In the genomic region with DNA sequence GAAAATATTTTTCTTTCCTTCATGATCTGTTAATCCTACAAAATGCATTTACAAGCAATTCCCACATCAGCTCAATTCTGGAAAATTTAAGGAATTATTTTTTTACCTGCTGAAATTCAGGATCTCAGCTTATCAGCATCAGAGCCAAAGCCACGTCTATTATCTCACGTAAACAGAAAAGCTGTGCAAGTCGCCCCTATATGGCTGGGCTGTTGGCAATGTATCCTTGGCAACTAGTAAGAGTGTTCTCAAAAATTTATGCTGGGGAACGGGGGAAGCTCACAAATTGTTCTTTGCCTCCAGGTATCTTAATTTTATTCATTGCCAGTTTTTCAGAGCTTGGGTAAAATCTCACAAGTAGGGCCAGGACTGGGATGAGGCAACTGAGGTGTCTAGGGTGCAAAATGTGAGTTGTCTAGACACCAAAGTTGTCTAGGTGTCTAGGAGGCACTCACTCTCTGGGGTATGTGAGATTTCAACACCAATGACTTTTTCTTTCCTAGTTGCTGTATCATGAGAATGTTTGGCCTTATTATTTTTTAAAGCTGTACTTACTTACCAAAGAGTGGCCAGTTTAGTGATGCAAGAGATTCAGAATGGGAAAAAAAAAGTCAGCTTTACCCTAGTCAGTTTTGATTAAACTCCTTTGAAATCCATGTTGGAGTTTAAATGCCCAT, we compare ENCODE assay signal across 10 cellular contexts. TPM values are rescaled to one million over a fixed set of nuclear protein-coding genes. Genes with fewer than 3 reads are reported as not detected.
DNase-seq lines count a peak whose midpoint lies in the region; ATAC-seq and TF ChIP-seq lines count a peak whose summit lies in the region.
"Had no signal": no experiment of that assay in that cellular context is flagged by ENCODE, and none has a peak within 500 bp of the region (broad histone marks: within the 10 kb centered on the region; RNA-seq: fewer than 3 reads in every experiment).

No MANE protein-coding gene starts in this region.

- H3K9me3 ChIP-seq in DOHH2 (ENCODE audit: control insufficient read depth, insufficient read depth, low read length) (no peaks in the 10 kb centered on the region), OCI-LY7 (ENCODE audit: low read length) (no peaks in the 10 kb centered on the region)
- H3K9me3 ChIP-seq in naive thymus-derived CD4-positive, alpha-beta T cell (ENCODE audit: control insufficient read depth in 2 of 3, low read length in 3 of 3) = no peaks in the 10 kb centered on the region

- H4K20me1 ChIP-seq in DOHH2 (ENCODE audit: control insufficient read depth, insufficient read depth, low read depth, low read length) = no peaks in the 10 kb centered on the region
- no peaks in the 10 kb centered on the region for H4K20me1 ChIP-seq in OCI-LY7 (ENCODE audit: insufficient read depth, low read length)

- CTCF ChIA-PET in OCI-LY7 (lab: Charles Lee; ENCODE audit: unreplicated experiment) = interaction anchor here (0.6 to 1.5 kb wide), 7 partner anchors 15 to 504 kb away, joined by 3 to 5 read pairs (median 4); a partner anchor contains a TSS
- CTCF ChIA-PET in naive thymus-derived CD4-positive, alpha-beta T cell (lab: Charles Lee) = interaction anchor here (0.6 to 7.2 kb wide), 20 partner anchors 12 to 1902 kb away, joined by 3 to 49 read pairs (median 4); a partner anchor contains a TSS

- H3K27ac ChIP-seq in DOHH2 (ENCODE audit: low read depth, low read length) (no peak overlapping the region), OCI-LY7 (ENCODE audit: low read depth, low read length, poor library complexity, severe bottlenecking) (no peak overlapping the region), dorsolateral prefrontal cortex (peak overlapping the region in 9 of 59 donors; percentile 16 to 61 (median 27))
- H3K27ac ChIP-seq in naive thymus-derived CD4-positive, alpha-beta T cell (ENCODE audit: low read depth, low read length) = no peak overlapping the region

- H2AFZ ChIP-seq in OCI-LY7 (ENCODE audit: low read length) = peak overlapping the region; percentile 23; the same call in 1 of the 2 replicates

- H3K4me2 ChIP-seq in DOHH2 (ENCODE audit: low read length) (peak overlapping the region; percentile 45), OCI-LY7 (ENCODE audit: low read length) (0 out of 2 replicates have a peak overlapping the region, but pooled peaks have one; percentile 26)

- peaks cover 0 to 1% (median 0%) of the 10 kb centered on the region in 5 donors for H3K36me3 Mint-ChIP-seq in naive thymus-derived CD4-positive, alpha-beta T cell

- no TSS peak for BruUV-seq in OCI-LY7 (replicated peaks; lab: Mats Ljungman, UMichigan)

- no peak overlapping the region for H3K27ac Mint-ChIP-seq in naive thymus-derived CD4-positive, alpha-beta T cell
- H3K27ac Mint-ChIP-seq: T-helper 2 cell treated with Interferon-gamma antibody and Interleukin-4, amounts not matched to agents 5 μg/mL and 100 μg/mL, for 36 hours had no signal

- no peak for ATAC-seq in naive thymus-derived CD4-positive, alpha-beta T cell
- ATAC-seq in HG03565 (IDR thresholded peaks at IDR 0.05; ENCODE audit: unreplicated experiment) (no peak), HG03139 (IDR thresholded peaks at IDR 0.05; ENCODE audit: unreplicated experiment) (no peak)

- POLR2A ChIA-PET in OCI-LY7 (lab: Charles Lee) = interaction anchor here (0.7 to 2.3 kb wide), 7 partner anchors 9 to 153 kb away, joined by 3 to 8 read pairs (median 4); no protein-coding TSS in a partner anchor
- POLR2A ChIA-PET in naive thymus-derived CD4-positive, alpha-beta T cell (lab: Charles Lee) = interaction anchor here (0.8 to 3.4 kb wide), 12 partner anchors 11 to 79 kb away, joined by 3 to 23 read pairs (median 4); a partner anchor contains a TSS

- no peak overlapping the region for H3K4me3 ChIP-seq in DOHH2 (ENCODE audit: low read length)
- no peak overlapping the region for H3K4me3 ChIP-seq in OCI-LY7 (ENCODE audit: low read depth, low read length, poor library complexity, severe bottlenecking)
- peak overlapping the region in 45 of 59 donors; percentile 42 to 79 (median 66) for H3K4me3 ChIP-seq in dorsolateral prefrontal cortex
- peak overlapping the region; percentile 44 for H3K4me3 ChIP-seq in naive thymus-derived CD4-positive, alpha-beta T cell (ENCODE audit: low read length)

- H3K27me3 ChIP-seq in DOHH2 (ENCODE audit: control insufficient read depth, low read length) = peaks cover 13% of the 10 kb centered on the region
- no peaks in the 10 kb centered on the region for H3K27me3 ChIP-seq in dorsolateral prefrontal cortex
- H3K27me3 ChIP-seq in naive thymus-derived CD4-positive, alpha-beta T cell (ENCODE audit: control insufficient read depth in 2 of 2, insufficient read depth in 2 of 2, low read length in 2 of 2) = no peaks in the 10 kb centered on the region

- H3F3A ChIP-seq in DOHH2 (ENCODE audit: control insufficient read depth, insufficient read depth) = peaks cover 5% of the 10 kb centered on the region

- peaks cover 0 to 19% (median 4%) of the 10 kb centered on the region in 5 donors for H3K27me3 Mint-ChIP-seq in naive thymus-derived CD4-positive, alpha-beta T cell

- no peak for TF ChIP-seq CTCF in DOHH2 (IDR thresholded peaks at IDR 0.05; ENCODE audit: low read depth, low read length, poor library complexity, severe bottlenecking)
- TF ChIP-seq CTCF in OCI-LY7 (conservative IDR thresholded peaks at IDR 0.05; ENCODE audit: low read length) = no peak
- TF ChIP-seq CTCF in dorsolateral prefrontal cortex (IDR thresholded peaks at IDR 0.05 in 54 of 56, conservative IDR thresholded peaks at IDR 0.05 in 2 of 56; ENCODE audit: low read depth in 1 of 56, partially characterized antibody in 56 of 56) = no peak

- intact Hi-C loops in OCI-LY7 (cut with micrococcal nuclease; ENCODE audit: unreplicated experiment) = no loop called here
- intact Hi-C loops in dorsolateral prefrontal cortex (cut with DNase I) = no loop called here
- intact Hi-C loops in naive thymus-derived CD4-positive, alpha-beta T cell (cut with micrococcal nuclease) = loop anchor here in 1 of 2 donors (1.0 kb wide), 1 partner anchor 76 kb away; no protein-coding TSS in a partner anchor

- H3K9me2 ChIP-seq in DOHH2 (replicated peaks; ENCODE audit: control insufficient read depth, low read length) = no peaks in the 10 kb centered on the region
- no peaks in the 10 kb centered on the region for H3K9me2 ChIP-seq in OCI-LY7 (ENCODE audit: insufficient read depth, low read length)

- H3K9me3 Mint-ChIP-seq in naive thymus-derived CD4-positive, alpha-beta T cell = no peaks in the 10 kb centered on the region
- H3K9me3 Mint-ChIP-seq: T-helper 2 cell treated with Interferon-gamma antibody and Interleukin-4, amounts not matched to agents 5 μg/mL and 100 μg/mL, for 36 hours had no signal

- DNase-seq in OCI-LY7 (ENCODE audit: low spot score) = no peak
- no peak for DNase-seq in dorsolateral prefrontal cortex
- DNase-seq in naive thymus-derived CD4-positive, alpha-beta T cell = no peak
- DNase-seq in NCI-H1417 treated with DMSO at 0.1 percent for 48 hours (lab: John Stamatoyannopoulos, UW) = no peak
- DNase-seq in activated CD4-positive, CD25-positive, alpha-beta regulatory T cell treated with anti-CD3 and anti-CD28 coated beads, Interleukin-2, amount 50 U/mL, for 72 hours = no peak
- DNase-seq: NCI-H446 had no signal

- peak overlapping the region in 4 of 10 donors; percentile 46 to 70 (median 60) for H3K4me3 Mint-ChIP-seq in naive thymus-derived CD4-positive, alpha-beta T cell

- H3K4me1 ChIP-seq in DOHH2 (ENCODE audit: control insufficient read depth, low read length) = peaks cover 10% of the 10 kb centered on the region
- H3K4me1 ChIP-seq in OCI-LY7 (ENCODE audit: insufficient read depth, low read length, poor library complexity, severe bottlenecking) = peaks cover 6% of the 10 kb centered on the region
- H3K4me1 ChIP-seq in naive thymus-derived CD4-positive, alpha-beta T cell (ENCODE audit: control insufficient read depth in 2 of 2, insufficient read depth in 2 of 2, low read length in 2 of 2) = peaks cover 3 to 12% of the 10 kb centered on the region in 2 donors

- H3K79me2 ChIP-seq in DOHH2 (ENCODE audit: control insufficient read depth, low read length) (no peaks in the 10 kb centered on the region), OCI-LY7 (ENCODE audit: insufficient read depth, low read depth, low read length) (no peaks in the 10 kb centered on the region)

- no peaks in the 10 kb centered on the region for H3K36me3 ChIP-seq in DOHH2 (ENCODE audit: control insufficient read depth, low read length)
- H3K36me3 ChIP-seq in OCI-LY7 (ENCODE audit: insufficient read depth, low read length) = no peaks in the 10 kb centered on the region
- H3K36me3 ChIP-seq in naive thymus-derived CD4-positive, alpha-beta T cell (ENCODE audit: control insufficient read depth in 2 of 3, insufficient read depth in 3 of 3, low read length in 3 of 3) = no peaks in the 10 kb centered on the region

- H3K4me1 Mint-ChIP-seq in naive thymus-derived CD4-positive, alpha-beta T cell = peaks cover 0 to 8% (median 5%) of the 10 kb centered on the region in 7 donors

RNA-seq across cellular contexts. Expression of a gene that starts 5.1 kb away (rescaled TPM):
- total RNA-seq in OCI-LY7 (2014; rRNA removed; shearing (Covaris generic)) = 1.6 and 8.2 TPM in 2 replicates
- total RNA-seq in OCI-LY7 (2022) (1.6 and 2.2 TPM in 2 replicates), dorsolateral prefrontal cortex (10 to 100 TPM in 109 of 120 experiments, 1 to 10 TPM in 11; 7.2 to 31.4 (median 14.2) TPM)
- 1 to 10 TPM; 1.1 to 2.5 (median 1.4) TPM for total RNA-seq in naive thymus-derived CD4-positive, alpha-beta T cell
- polyA plus RNA-seq in naive thymus-derived CD4-positive, alpha-beta T cell = 1 to 10 TPM; 1.0 to 1.3 TPM

RNA-seq across cellular contexts. Expression of a gene that starts 19.3 kb away (rescaled TPM):
- 21.4 and 27.4 TPM in 2 replicates for total RNA-seq in OCI-LY7 (2014; rRNA removed; shearing (Covaris generic))
- total RNA-seq in OCI-LY7 (2022) (1.7 and 2.6 TPM in 2 replicates), dorsolateral prefrontal cortex (100 to 1,000 TPM in 27 of 120 experiments, 10 to 100 TPM in 93; 45.5 to 124 (median 88.3) TPM)
- 100 to 1,000 TPM in 1 of 5 experiments, 10 to 100 TPM in 4; 28.1 to 129 (median 49.1) TPM for total RNA-seq in naive thymus-derived CD4-positive, alpha-beta T cell
- 100 to 1,000 TPM; 116 to 141 TPM for polyA plus RNA-seq in naive thymus-derived CD4-positive, alpha-beta T cell

RNA-seq across cellular contexts. Expression of a gene that starts 41.9 kb away (rescaled TPM):
- total RNA-seq in OCI-LY7 (2014; rRNA removed; shearing (Covaris generic)) = not detected in 2 replicates
- total RNA-seq in OCI-LY7 (2022) = not detected in 2 replicates
- 10 to 100 TPM in 2 of 120 experiments, 1 to 10 TPM in 118; 2.2 to 10.5 (median 5.3) TPM for total RNA-seq in dorsolateral prefrontal cortex
- under 1 TPM in 1 of 5 experiments, not detected in 4; 0.17 TPM for total RNA-seq in naive thymus-derived CD4-positive, alpha-beta T cell
- under 1 TPM in 1 of 2 donors, not detected in 1; 0.14 TPM for polyA plus RNA-seq in naive thymus-derived CD4-positive, alpha-beta T cell

Comparison
In these comparisons a context has a peak if more than half of its experiments do, and no peak if none do; other contexts are left out.
1. H3K4me3 ChIP-seq: peak in dorsolateral prefrontal cortex (45 of 59) and naive thymus-derived CD4-positive, alpha-beta T cell (single experiment); none in DOHH2 (single experiment) and OCI-LY7 (single experiment).